In genomic region chr16:30633526-30633925, GRCh38 we compare ENCODE assay signal across 8 cellular contexts. TPM values are rescaled to one million over a fixed set of nuclear protein-coding genes. Genes with fewer than 3 reads are reported as not detected.
A peak's percentile ranks its signal among the peaks of the same experiment; 100 is the strongest.
DNase-seq lines count a peak whose midpoint lies in the region; ATAC-seq and TF ChIP-seq lines count a peak whose summit lies in the region.

No MANE protein-coding gene starts in this region.

- no peaks in the 10 kb centered on the region for H3K9me2 ChIP-seq in GM23338 (ENCODE audit: insufficient read depth)

- H3K4me3 Mint-ChIP-seq in GM23338: peak overlapping the region; percentile 89
- H3K4me3 Mint-ChIP-seq in WTC11: peak overlapping the region; percentile 92

- TF ChIP-seq CTCF in GM23338 (conservative IDR thresholded peaks at IDR 0.05; ENCODE audit: low read depth in 2 of 2): no peak
- TF ChIP-seq CTCF in WTC11 (IDR thresholded peaks at IDR 0.05): no peak
- no peak for TF ChIP-seq CTCF in foreskin fibroblast (IDR thresholded peaks at IDR 0.05; ENCODE audit: low read depth, low read length)

- no peaks in the 10 kb centered on the region for H3K36me3 Mint-ChIP-seq in GM23338 (ENCODE audit: low read depth)
- no peaks in the 10 kb centered on the region for H3K36me3 Mint-ChIP-seq in WTC11

- H3K4me3 ChIP-seq in GM23338 (peak overlapping the region; percentile 68), foreskin fibroblast (ENCODE audit: low read depth in 1 of 2, low read length in 2 of 2) (peak overlapping the region; percentile 80 to 91), skeletal muscle satellite cell (ENCODE audit: low read length) (peak overlapping the region; percentile 92)

- no peaks in the 10 kb centered on the region for H3K9me3 ChIP-seq in skeletal muscle satellite cell (replicated peaks; ENCODE audit: low read length)

- no peaks in the 10 kb centered on the region for H3F3A ChIP-seq in GM23338 (replicated peaks; ENCODE audit: low read depth)

- peak overlapping the region; percentile 85 for H3K27ac ChIP-seq in GM23338 (ENCODE audit: low read depth)

- peaks cover 16% of the 10 kb centered on the region for H3K27me3 Mint-ChIP-seq in GM23338 (ENCODE audit: insufficient read depth, low read depth, poor library complexity)
- peaks cover 11% of the 10 kb centered on the region for H3K27me3 Mint-ChIP-seq in WTC11 (ENCODE audit: low read depth)

- H4K20me1 ChIP-seq in GM23338 (replicated peaks; ENCODE audit: insufficient read depth): no peaks in the 10 kb centered on the region

- H3K4me2 ChIP-seq in GM23338: peak overlapping the region; percentile 53; the same call in 1 of the 2 replicates
- H3K4me2 ChIP-seq in skeletal muscle satellite cell (ENCODE audit: low read length): peak overlapping the region; percentile 96

- POLR2A ChIA-PET in WTC11 (lab: Charles Lee): interaction anchor here (0.6 to 1.1 kb wide), 6 partner anchors 17 to 370 kb away, joined by 3 to 5 read pairs (median 4); partner anchors contain the start of genes FBRS, PRR14 and ZNF747

- H2AFZ ChIP-seq in GM23338: peak overlapping the region; percentile 60

- H3K27ac Mint-ChIP-seq in GM23338 (peak overlapping the region; percentile 98), WTC11 (peak overlapping the region; percentile 96)

- CTCF ChIA-PET in WTC11 (lab: Charles Lee): interaction anchor here (0.6 to 1.4 kb wide), 10 partner anchors 17 to 446 kb away, joined by 3 to 20 read pairs (median 6); partner anchors contain the start of genes DCTPP1, PRR14, ZNF689 and ZNF747

- H3K9ac ChIP-seq in skeletal muscle satellite cell (ENCODE audit: low read depth, low read length): peak overlapping the region; percentile 94

- DNase-seq in GM23338 (ENCODE audit: low spot score) (no peak), WTC11 (ENCODE audit: low spot score) (no peak), foreskin fibroblast (no peak), GM19240 (ENCODE audit: insufficient read length, low spot score) (no peak)
- no peak for DNase-seq in activated effector memory CD4-positive, alpha-beta T cell treated with Interleukin-2 at 50 U/mL for 16 hours

- H3K9me3 Mint-ChIP-seq in GM23338: no peaks in the 10 kb centered on the region
- H3K9me3 Mint-ChIP-seq in WTC11: no peaks in the 10 kb centered on the region

- H3K4me1 Mint-ChIP-seq in GM23338: no peaks in the 10 kb centered on the region; the same call in 2 of the 3 replicates
- H3K4me1 Mint-ChIP-seq in WTC11: peaks cover 9% of the 10 kb centered on the region

- H3K4me1 ChIP-seq in GM23338 (ENCODE audit: insufficient read depth): no peaks in the 10 kb centered on the region
- peaks cover 10% of the 10 kb centered on the region for H3K4me1 ChIP-seq in skeletal muscle satellite cell (ENCODE audit: control insufficient read depth, insufficient read depth, low read length)

- no peaks in the 10 kb centered on the region for H3K79me2 ChIP-seq in GM23338 (replicated peaks; ENCODE audit: insufficient read depth)

- H3K27me3 ChIP-seq in GM23338 (ENCODE audit: insufficient read depth) (no peaks in the 10 kb centered on the region), skeletal muscle satellite cell (ENCODE audit: control insufficient read depth, insufficient read depth, low read length) (no peaks in the 10 kb centered on the region)

- ATAC-seq in GM23338 (no peak), WTC11 (no peak), GM21360 (IDR thresholded peaks at IDR 0.05; ENCODE audit: unreplicated experiment) (no peak), HG03460 (IDR thresholded peaks at IDR 0.05; ENCODE audit: unreplicated experiment) (no peak)

- H3K36me3 ChIP-seq in GM23338 (ENCODE audit: insufficient read depth) (no peaks in the 10 kb centered on the region), skeletal muscle satellite cell (ENCODE audit: insufficient read depth, low read length) (no peaks in the 10 kb centered on the region)

TF ChIP-seq in GM23338, 12 proteins besides CTCF, POLR2A, EP300 and RAD21 (continues in another document):
- no peak for TF ChIP-seq ZNF331 (CRISPR knock-in tag; IDR thresholded peaks at IDR 0.05; ENCODE audit: low read depth)
- TF ChIP-seq EZH2phosphoT487 (IDR thresholded peaks at IDR 0.05; ENCODE audit: unreplicated experiment): no peak
- no peak for TF ChIP-seq STAT1 (IDR thresholded peaks at IDR 0.05; ENCODE audit: unreplicated experiment)

TF ChIP-seq in WTC11, 78 proteins besides CTCF, POLR2A, EP300 and RAD21:
- TF ChIP-seq ATF6 (CRISPR knock-in tag; IDR thresholded peaks at IDR 0.05): no peak
- TF ChIP-seq AFF4 (CRISPR knock-in tag; IDR thresholded peaks at IDR 0.05; ENCODE audit: borderline replicate concordance): no peak
- no peak for TF ChIP-seq TEAD1 (CRISPR knock-in tag; IDR thresholded peaks at IDR 0.05)

RNA-seq across cellular contexts. Expression of gene PRR14, which starts 17.2 kb away (rescaled TPM):
- 4.6 and 8.9 TPM in 2 replicates for total RNA-seq in GM23338 (2014; rRNA removed; shearing (Covaris generic))
- polyA plus RNA-seq in GM23338 (2016; fragmentation: Nextera tagmentation; extraction: Ambion mirVana): 12.7 and 13.0 TPM in 2 replicates
- 21.9 to 24.3 TPM (median 22.0 TPM) in 3 replicates for total RNA-seq in WTC11 (2021)
- total RNA-seq in skeletal muscle satellite cell (2012; rRNA removed): 3.8 and 6.8 TPM in 2 replicates

RNA-seq across cellular contexts. Expression of gene ZNF689, which starts 23.3 kb away (rescaled TPM):
- total RNA-seq in GM23338 (2014; rRNA removed; shearing (Covaris generic)): 13.4 and 16.7 TPM in 2 replicates
- polyA plus RNA-seq in GM23338 (2016; fragmentation: Nextera tagmentation; extraction: Ambion mirVana): 5.3 and 5.9 TPM in 2 replicates
- 13.2 to 16.3 TPM (median 15.9 TPM) in 3 replicates for total RNA-seq in WTC11 (2021)
- 4.4 and 6.1 TPM in 2 replicates for total RNA-seq in skeletal muscle satellite cell (2012; rRNA removed)

RNA-seq across cellular contexts. Expression of gene FBRS, which starts 24.7 kb away (rescaled TPM):
- 5.2 and 7.2 TPM in 2 replicates for total RNA-seq in GM23338 (2014; rRNA removed; shearing (Covaris generic))
- polyA plus RNA-seq in GM23338 (2016; fragmentation: Nextera tagmentation; extraction: Ambion mirVana): 2.3 and 2.7 TPM in 2 replicates
- total RNA-seq in WTC11 (2021): 18.9 to 23.2 TPM (median 19.9 TPM) in 3 replicates
- 9.9 and 22.1 TPM in 2 replicates for total RNA-seq in skeletal muscle satellite cell (2012; rRNA removed)

RNA-seq across cellular contexts. Expression of gene ZNF785, which starts 48.0 kb away (rescaled TPM):
- total RNA-seq in GM23338 (2014; rRNA removed; shearing (Covaris generic)): 7.1 and 7.5 TPM in 2 replicates
- 4.9 and 5.4 TPM in 2 replicates for polyA plus RNA-seq in GM23338 (2016; fragmentation: Nextera tagmentation; extraction: Ambion mirVana)
- 15.4 to 16.5 TPM (median 16.0 TPM) in 3 replicates for total RNA-seq in WTC11 (2021)
- total RNA-seq in skeletal muscle satellite cell (2012; rRNA removed): 6.8 and 7.2 TPM in 2 replicates
